11 cellular contexts compared by ENCODE assay signal in genomic region chr17:65049085-65049756, GRCh38. TPM values are rescaled to one million over a fixed set of nuclear protein-coding genes. Genes with fewer than 3 reads are reported as not detected.
A peak's percentile ranks its signal among the peaks of the same experiment; 100 is the strongest.
DNase-seq lines count a peak whose midpoint lies in the region; ATAC-seq lines count a peak whose summit lies in the region.
"Had no signal": no experiment of that assay in that cellular context is flagged by ENCODE, and none has a peak within 500 bp of the region (broad histone marks: within the 10 kb centered on the region; RNA-seq: fewer than 3 reads in every experiment).

No MANE protein-coding gene starts in this region.

- peaks cover 46% of the 10 kb centered on the region for H3K4me1 Mint-ChIP-seq in T-helper 1 cell treated with Interleukin-12 subunit alpha and Interleukin-12 subunit beta and Interleukin-4 antibody, amounts not matched to agents 30 μg/mL and 1 μg/mL, for 36 hours (ENCODE audit: low read depth)

- intact Hi-C loops in left cardiac atrium (cut with DNase I) = no loop called here

- no peaks in the 10 kb centered on the region for H3K27me3 Mint-ChIP-seq in T-helper 1 cell treated with Interleukin-12 subunit alpha and Interleukin-12 subunit beta and Interleukin-4 antibody, amounts not matched to agents 30 μg/mL and 1 μg/mL, for 36 hours (ENCODE audit: low read depth)

- peaks cover 40% of the 10 kb centered on the region for H3K36me3 Mint-ChIP-seq in T-helper 1 cell treated with Interleukin-12 subunit alpha and Interleukin-12 subunit beta and Interleukin-4 antibody, amounts not matched to agents 30 μg/mL and 1 μg/mL, for 36 hours (ENCODE audit: low read depth)

- peak overlapping the region in 5 of 11 experiments; percentile 24 to 96 (median 87); a peak in 10 of 22 replicates for H3K27ac ChIP-seq in BLaER1 treated with 17β-estradiol and CSF1 and Interleukin-3, amounts not matched to agents 10 nM and 100 nM
- H3K27ac ChIP-seq: C4-2B had no signal

- H3K9me3 Mint-ChIP-seq in T-helper 1 cell treated with Interleukin-12 subunit alpha and Interleukin-12 subunit beta and Interleukin-4 antibody, amounts not matched to agents 30 μg/mL and 1 μg/mL, for 36 hours = no peaks in the 10 kb centered on the region

- H3K27me3 ChIP-seq in BLaER1 treated with 17β-estradiol and CSF1 and Interleukin-3, amounts not matched to agents 10 nM and 100 nM = no peaks in the 10 kb centered on the region

- H3K36me3 ChIP-seq in BLaER1 treated with 17β-estradiol and CSF1 and Interleukin-3, amounts not matched to agents 10 nM and 100 nM = peaks cover 74 to 95% (median 91%) of the 10 kb centered on the region in 11 experiments

- peaks cover 12 to 98% (median 86%) of the 10 kb centered on the region in 11 experiments; a peak in 20 of 22 replicates for H4K20me1 ChIP-seq in BLaER1 treated with 17β-estradiol and CSF1 and Interleukin-3, amounts not matched to agents 10 nM and 100 nM

- peak overlapping the region in 10 of 11 experiments; percentile 3 to 98 (median 30); a peak in 17 of 22 replicates for H3K4me2 ChIP-seq in BLaER1 treated with 17β-estradiol and CSF1 and Interleukin-3, amounts not matched to agents 10 nM and 100 nM

- H3K4me3 ChIP-seq in BLaER1 treated with 17β-estradiol and CSF1 and Interleukin-3, amounts not matched to agents 10 nM and 100 nM = peak overlapping the region in 2 of 10 experiments; percentile 12 to 30; a peak in 3 of 20 replicates

- peak overlapping the region; percentile 3 for H3K27ac Mint-ChIP-seq in T-helper 1 cell treated with Interleukin-12 subunit alpha and Interleukin-12 subunit beta and Interleukin-4 antibody, amounts not matched to agents 30 μg/mL and 1 μg/mL, for 36 hours

- H3K9ac ChIP-seq in BLaER1 treated with 17β-estradiol and CSF1 and Interleukin-3, amounts not matched to agents 10 nM and 100 nM = peak overlapping the region in 3 of 11 experiments; percentile 31 to 77 (median 61); a peak in 5 of 22 replicates

- DNase-seq in left lobe of liver (ENCODE audit: low spot score) = no peak
- DNase-seq in left cardiac atrium = no peak
- no peak for DNase-seq in OCI-M2 (lab: John Stamatoyannopoulos, UW; ENCODE audit: unreplicated experiment)
- DNase-seq in NCI-H2196 treated with DMSO at 0.1 percent for 48 hours (lab: John Stamatoyannopoulos, UW; ENCODE audit: unreplicated experiment) = no peak
- DNase-seq: NCI-H187, substantia nigra had no signal

- ATAC-seq in GM21390 (IDR thresholded peaks at IDR 0.05; ENCODE audit: unreplicated experiment) = peak; percentile 62
- peak; percentile 55 for ATAC-seq in left lobe of liver
- no peak for ATAC-seq in left cardiac atrium
- no peak for ATAC-seq in GM18873 (IDR thresholded peaks at IDR 0.05; ENCODE audit: low FRiP score, unreplicated experiment)

- H3K4me3 Mint-ChIP-seq in T-helper 1 cell treated with Interleukin-12 subunit alpha and Interleukin-12 subunit beta and Interleukin-4 antibody, amounts not matched to agents 30 μg/mL and 1 μg/mL, for 36 hours = no peak overlapping the region

- H3K4me1 ChIP-seq in BLaER1 treated with 17β-estradiol and CSF1 and Interleukin-3, amounts not matched to agents 10 nM and 100 nM = peaks cover 34 to 98% (median 59%) of the 10 kb centered on the region in 10 experiments

- no peaks in the 10 kb centered on the region for H3K9me3 ChIP-seq in BLaER1 treated with 17β-estradiol and CSF1 and Interleukin-3, amounts not matched to agents 10 nM and 100 nM (replicated peaks in 1 of 11)

RNA-seq across cellular contexts. Expression of gene GNA13, which starts 7.3 kb away (rescaled TPM):
- total RNA-seq in left lobe of liver (11.8 TPM), left cardiac atrium (10 to 100 TPM; 24.6 to 25.9 TPM)

Comparison
In these comparisons a context has a peak if more than half of its experiments do, and no peak if none do; other contexts are left out.
1. ATAC-seq: peak in GM21390 (single experiment) and left lobe of liver (single experiment); none in left cardiac atrium (0 of 2) and GM18873 (single experiment).